15 cellular contexts compared by ENCODE assay signal in genomic region chr2:102034683-102035606, GRCh38. TPM values are rescaled to one million over a fixed set of nuclear protein-coding genes. Genes with fewer than 3 reads are reported as not detected.
DNase-seq lines count a peak whose midpoint lies in the region; ATAC-seq and TF ChIP-seq lines count a peak whose summit lies in the region.
"Had no signal": no experiment of that assay in that cellular context is flagged by ENCODE, and none has a peak within 500 bp of the region (broad histone marks: within the 10 kb centered on the region; RNA-seq: fewer than 3 reads in every experiment).

No MANE protein-coding gene starts in this region.

- H3K36me3 Mint-ChIP-seq in naive thymus-derived CD4-positive, alpha-beta T cell = peaks cover 0 to 9% (median 0%) of the 10 kb centered on the region in 5 donors

- peaks cover 0 to 6% (median 0%) of the 10 kb centered on the region in 5 donors for H3K27me3 Mint-ChIP-seq in naive thymus-derived CD4-positive, alpha-beta T cell

- no peak for ATAC-seq in Right ventricle myocardium inferior
- no peak for ATAC-seq in naive thymus-derived CD4-positive, alpha-beta T cell
- ATAC-seq in upper lobe of right lung = peak; percentile 57
- ATAC-seq in HG03342 (IDR thresholded peaks at IDR 0.05; ENCODE audit: unreplicated experiment) = no peak
- ATAC-seq in HG02678 (IDR thresholded peaks at IDR 0.05; ENCODE audit: unreplicated experiment) = no peak

- intact Hi-C loops in Right ventricle myocardium inferior (cut with DNase I) (no loop called here), cardiac septum (cut with DNase I) (no loop called here), esophagus squamous epithelium (cut with DNase I) (no loop called here), upper lobe of right lung (cut with DNase I) (no loop called here)
- intact Hi-C loops in naive thymus-derived CD4-positive, alpha-beta T cell (cut with micrococcal nuclease) = loop anchor here in 1 of 2 donors (5.0 kb wide), 1 partner anchor 47 kb away; no protein-coding TSS in a partner anchor

- peaks cover 25 to 35% (median 33%) of the 10 kb centered on the region in 7 donors for H3K4me1 Mint-ChIP-seq in naive thymus-derived CD4-positive, alpha-beta T cell

- H3K9me3 ChIP-seq in esophagus squamous epithelium (no peaks in the 10 kb centered on the region), upper lobe of right lung (no peaks in the 10 kb centered on the region)
- H3K9me3 ChIP-seq in naive thymus-derived CD4-positive, alpha-beta T cell (ENCODE audit: control insufficient read depth in 2 of 3, low read length in 3 of 3) = no peaks in the 10 kb centered on the region

- H3K4me3 ChIP-seq in esophagus squamous epithelium (no peak overlapping the region), upper lobe of right lung (no peak overlapping the region)
- H3K4me3 ChIP-seq in naive thymus-derived CD4-positive, alpha-beta T cell (ENCODE audit: low read length) = no peak overlapping the region

- WGBS in esophagus squamous epithelium, 2 donors = 68 to 72% methylated on average over 14 of the region's 14 CpGs

- peaks cover 0 to 11% (median 0%) of the 10 kb centered on the region in 11 donors for H3K9me3 Mint-ChIP-seq in naive thymus-derived CD4-positive, alpha-beta T cell

- POLR2A ChIA-PET in naive thymus-derived CD4-positive, alpha-beta T cell (lab: Charles Lee) = no interaction called here

- H3K4me1 ChIP-seq in esophagus squamous epithelium = peaks cover 17 to 56% (median 25%) of the 10 kb centered on the region in 3 donors
- peaks cover 4 to 24% of the 10 kb centered on the region in 2 donors for H3K4me1 ChIP-seq in naive thymus-derived CD4-positive, alpha-beta T cell (ENCODE audit: control insufficient read depth in 2 of 2, insufficient read depth in 2 of 2, low read length in 2 of 2)
- H3K4me1 ChIP-seq in upper lobe of right lung = peaks cover 48% of the 10 kb centered on the region

- peak overlapping the region in 7 of 9 donors; percentile 43 to 94 (median 59) for H3K27ac Mint-ChIP-seq in naive thymus-derived CD4-positive, alpha-beta T cell

- H3K4me3 Mint-ChIP-seq in naive thymus-derived CD4-positive, alpha-beta T cell = peak overlapping the region in 7 of 10 donors; percentile 10 to 75 (median 60)

- DNase-seq in Right ventricle myocardium inferior (ENCODE audit: missing footprints) = peak; percentile 49
- no peak for DNase-seq in cardiac septum (ENCODE audit: low spot score)
- no peak for DNase-seq in esophagus squamous epithelium (lab: John Stamatoyannopoulos, UW)
- no peak for DNase-seq in naive thymus-derived CD4-positive, alpha-beta T cell
- DNase-seq in upper lobe of right lung = no peak
- no peak for DNase-seq in ecto neural progenitor cell (ENCODE audit: low spot score)
- DNase-seq: DND-41; effector memory CD4-positive, alpha-beta T cell; foreskin melanocyte; NCI-H1694; NCI-H748 treated with DMSO at 0.1 percent for 48 hours; SIG-M5 had no signal

- H3K27ac ChIP-seq in esophagus squamous epithelium (peak overlapping the region in 3 of 4 donors; percentile 35 to 66 (median 48)), upper lobe of right lung (peak overlapping the region; percentile 76)
- H3K27ac ChIP-seq in naive thymus-derived CD4-positive, alpha-beta T cell (ENCODE audit: low read depth, low read length) = no peak overlapping the region

- CTCF ChIA-PET in naive thymus-derived CD4-positive, alpha-beta T cell (lab: Charles Lee) = interaction anchor here (1.8 to 4.0 kb wide), 2 partner anchors 15 to 206 kb away, joined by 5 to 14 read pairs; no protein-coding TSS in a partner anchor

- TF ChIP-seq CTCF in esophagus squamous epithelium (IDR thresholded peaks at IDR 0.05) (no peak), upper lobe of right lung (IDR thresholded peaks at IDR 0.05) (no peak)

- H3K36me3 ChIP-seq in esophagus squamous epithelium (no peaks in the 10 kb centered on the region), upper lobe of right lung (no peaks in the 10 kb centered on the region)
- no peaks in the 10 kb centered on the region for H3K36me3 ChIP-seq in naive thymus-derived CD4-positive, alpha-beta T cell (ENCODE audit: control insufficient read depth in 2 of 3, insufficient read depth in 3 of 3, low read length in 3 of 3)

- H3K27me3 ChIP-seq in esophagus squamous epithelium (no peaks in the 10 kb centered on the region), upper lobe of right lung (no peaks in the 10 kb centered on the region)
- H3K27me3 ChIP-seq in naive thymus-derived CD4-positive, alpha-beta T cell (ENCODE audit: control insufficient read depth in 2 of 2, insufficient read depth in 2 of 2, low read length in 2 of 2) = no peaks in the 10 kb centered on the region

- no peak for TF ChIP-seq POLR2A in esophagus squamous epithelium (IDR thresholded peaks at IDR 0.05)

RNA-seq across cellular contexts. Expression of gene IL1R2, which starts 43.2 kb away (rescaled TPM):
- total RNA-seq in Right ventricle myocardium inferior (1.3 TPM), cardiac septum (1.0 TPM), esophagus squamous epithelium (100 to 1,000 TPM in 1 of 4 donors, 10 to 100 TPM in 3; 24.1 to 182 (median 78.0) TPM), upper lobe of right lung (17.0 TPM)
- 1 to 10 TPM in 2 of 5 experiments, under 1 TPM in 1, not detected in 2; 0.40 to 2.7 (median 1.3) TPM for total RNA-seq in naive thymus-derived CD4-positive, alpha-beta T cell
- not detected for polyA plus RNA-seq in naive thymus-derived CD4-positive, alpha-beta T cell
- polyA plus RNA-seq: neural cell had no signal
